Comparison of ENCODE assay signal across 20 cellular contexts in the genomic region with DNA sequence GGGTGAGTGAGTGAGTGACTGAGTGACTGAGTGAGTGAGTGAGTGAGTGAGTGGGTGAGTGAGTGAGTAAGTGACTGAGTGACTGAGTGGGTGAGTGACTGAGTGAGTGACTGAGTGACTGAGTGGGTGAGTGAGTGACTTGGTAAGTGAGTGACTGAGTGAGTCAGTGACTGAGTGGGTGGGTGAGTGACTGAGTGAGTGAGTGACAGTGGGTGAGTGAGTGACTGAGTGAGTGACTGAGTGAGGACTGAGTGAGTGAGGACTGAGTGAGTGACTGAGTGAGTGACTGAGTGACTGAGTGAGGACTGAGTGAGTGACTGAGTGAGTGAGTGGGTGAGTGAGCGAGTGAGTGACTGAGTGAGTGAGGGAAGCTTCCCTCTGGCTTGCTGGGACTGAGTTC. TPM values are rescaled to one million over a fixed set of nuclear protein-coding genes. Genes with fewer than 3 reads are reported as not detected.
DNase-seq lines count a peak whose midpoint lies in the region; ATAC-seq and TF ChIP-seq lines count a peak whose summit lies in the region.
"Had no signal": no experiment of that assay in that cellular context is flagged by ENCODE, and none has a peak within 500 bp of the region (broad histone marks: within the 10 kb centered on the region; RNA-seq: fewer than 3 reads in every experiment).

No MANE protein-coding gene starts in this region.

- H3K9me3 Mint-ChIP-seq in activated CD4-positive, alpha-beta memory T cell treated with anti-CD3 and anti-CD28 coated beads, Interleukin-2, amount 10 ng/mL, durations not matched to agents 7 days and 5 days = peaks cover 7% of the 10 kb centered on the region
- no peaks in the 10 kb centered on the region for H3K9me3 Mint-ChIP-seq in activated naive CD8-positive, alpha-beta T cell treated with anti-CD3 and anti-CD28 coated beads, Interleukin-2, amount 10 ng/mL, durations not matched to agents 7 days and 5 days
- H3K9me3 Mint-ChIP-seq in type B pancreatic cell = peaks cover 19% of the 10 kb centered on the region

- H3K27me3 ChIP-seq in prostate gland (replicated peaks; ENCODE audit: insufficient read depth) (no peaks in the 10 kb centered on the region), esophagus squamous epithelium (no peaks in the 10 kb centered on the region)
- H3K27me3 ChIP-seq: pancreas, sigmoid colon, testis had no signal

- H3K27me3 Mint-ChIP-seq in activated CD4-positive, alpha-beta memory T cell treated with anti-CD3 and anti-CD28 coated beads, Interleukin-2, amount 10 ng/mL, durations not matched to agents 7 days and 5 days = no peaks in the 10 kb centered on the region
- no peaks in the 10 kb centered on the region for H3K27me3 Mint-ChIP-seq in activated naive CD8-positive, alpha-beta T cell treated with anti-CD3 and anti-CD28 coated beads, Interleukin-2, amount 10 ng/mL, durations not matched to agents 7 days and 5 days
- peaks cover 21% of the 10 kb centered on the region for H3K27me3 Mint-ChIP-seq in type B pancreatic cell

- no peak overlapping the region for H3K4me3 Mint-ChIP-seq in activated CD4-positive, alpha-beta memory T cell treated with anti-CD3 and anti-CD28 coated beads, Interleukin-2, amount 10 ng/mL, durations not matched to agents 7 days and 5 days
- no peak overlapping the region for H3K4me3 Mint-ChIP-seq in activated naive CD8-positive, alpha-beta T cell treated with anti-CD3 and anti-CD28 coated beads, Interleukin-2, amount 10 ng/mL, durations not matched to agents 7 days and 5 days
- H3K4me3 Mint-ChIP-seq in type B pancreatic cell = peak overlapping the region; percentile 20
- H3K4me3 Mint-ChIP-seq: effector memory CD8-positive, alpha-beta T cell; naive B cell had no signal

- WGBS in prostate gland = 95% methylated on average over 1 of the region's 1 CpG
- WGBS in esophagus squamous epithelium, 2 donors = 84 to 91% methylated on average over 1 of the region's 1 CpG

- TF ChIP-seq POLR2A in prostate gland (IDR thresholded peaks at IDR 0.05) (no peak), esophagus squamous epithelium (IDR thresholded peaks at IDR 0.05) (no peak)

- H3K4me1 ChIP-seq in prostate gland (replicated peaks) (no peaks in the 10 kb centered on the region), esophagus squamous epithelium (peaks cover 17 to 67% (median 34%) of the 10 kb centered on the region in 3 donors)
- H3K4me1 ChIP-seq: pancreas, testis had no signal

- peak; percentile 51 for DNase-seq in stimulated activated CD4-positive, alpha-beta T cell treated with anti-CD3 and anti-CD28 coated beads, Interleukin-2, amount 100 ng/mL, for 4 hours (ENCODE audit: low read depth)
- no peak for DNase-seq in stimulated activated CD4-positive, alpha-beta T cell treated with anti-CD3 and anti-CD28 coated beads, Interleukin-2, amount 100 ng/mL, for 48 hours
- no peak for DNase-seq in activated CD4-positive, alpha-beta memory T cell treated with anti-CD3 and anti-CD28 coated beads, Interleukin-2, amount 10 ng/mL, durations not matched to agents 7 days and 5 days
- DNase-seq in activated naive CD8-positive, alpha-beta T cell treated with anti-CD3 and anti-CD28 coated beads, Interleukin-2, amount 10 ng/mL, durations not matched to agents 7 days and 5 days = no peak
- DNase-seq in type B pancreatic cell (ENCODE audit: extremely low spot score, unreplicated experiment) (no peak), prostate gland (ENCODE audit: low spot score) (no peak), esophagus squamous epithelium (lab: John Stamatoyannopoulos, UW) (no peak)
- DNase-seq: DMS79; effector memory CD8-positive, alpha-beta T cell; left cardiac atrium; mesenchymal stem cell; naive B cell; NCI-H1694 treated with DMSO at 0.1 percent for 48 hours; pancreas; sigmoid colon; testis had no signal

- peak overlapping the region; percentile 60 for H3K27ac Mint-ChIP-seq in activated CD4-positive, alpha-beta memory T cell treated with anti-CD3 and anti-CD28 coated beads, Interleukin-2, amount 10 ng/mL, durations not matched to agents 7 days and 5 days
- H3K27ac Mint-ChIP-seq in activated naive CD8-positive, alpha-beta T cell treated with anti-CD3 and anti-CD28 coated beads, Interleukin-2, amount 10 ng/mL, durations not matched to agents 7 days and 5 days = peak overlapping the region; percentile 82
- no peak overlapping the region for H3K27ac Mint-ChIP-seq in type B pancreatic cell
- H3K27ac Mint-ChIP-seq: effector memory CD8-positive, alpha-beta T cell; naive B cell had no signal

- no peak for ATAC-seq in activated naive CD8-positive, alpha-beta T cell treated with anti-CD3 and anti-CD28 coated beads, Interleukin-2, amount 10 ng/mL, durations not matched to agents 7 days and 5 days (ENCODE audit: low read depth)
- no peak for ATAC-seq in GM21576 (IDR thresholded peaks at IDR 0.05; ENCODE audit: unreplicated experiment)
- ATAC-seq: effector memory CD8-positive, alpha-beta T cell; left cardiac atrium; pancreas; SK-N-SH treated with all-trans-retinoic acid at 6 μM for 48 hours had no signal

- TF ChIP-seq CTCF in type B pancreatic cell (conservative IDR thresholded peaks at IDR 0.05) = no peak
- no peak for TF ChIP-seq CTCF in prostate gland (IDR thresholded peaks at IDR 0.05)
- TF ChIP-seq CTCF in esophagus squamous epithelium (IDR thresholded peaks at IDR 0.05) = no peak

- H3K27ac ChIP-seq in prostate gland = no peak overlapping the region
- H3K27ac ChIP-seq in esophagus squamous epithelium = peak overlapping the region in 1 of 4 donors; percentile 25
- H3K27ac ChIP-seq: pancreas, sigmoid colon, testis had no signal

- H3K36me3 ChIP-seq in prostate gland (no peaks in the 10 kb centered on the region), esophagus squamous epithelium (peaks cover 0 to 11% (median 0%) of the 10 kb centered on the region in 3 donors)
- H3K36me3 ChIP-seq: pancreas, sigmoid colon had no signal

- no peaks in the 10 kb centered on the region for H3K9me3 ChIP-seq in prostate gland
- H3K9me3 ChIP-seq in esophagus squamous epithelium = no peaks in the 10 kb centered on the region
- H3K9me3 ChIP-seq: pancreas, sigmoid colon, testis had no signal

- CTCF ChIA-PET in activated CD4-positive, alpha-beta memory T cell treated with anti-CD3 and anti-CD28 coated beads, Interleukin-2, amount 10 ng/mL, durations not matched to agents 7 days and 5 days (lab: Charles Lee) = interaction anchor here (1.5 kb wide), 1 partner anchor 37 kb away, joined by 3 read pairs; no protein-coding TSS in a partner anchor

- POLR2A ChIA-PET in activated CD4-positive, alpha-beta memory T cell treated with anti-CD3 and anti-CD28 coated beads, Interleukin-2, amount 10 ng/mL, durations not matched to agents 7 days and 5 days (lab: Charles Lee) = interaction anchor here (1.7 kb wide), 1 partner anchor 16 kb away, joined by 11 read pairs; no protein-coding TSS in a partner anchor
- POLR2A ChIA-PET in activated naive CD8-positive, alpha-beta T cell treated with anti-CD3 and anti-CD28 coated beads, Interleukin-2, amount 10 ng/mL, durations not matched to agents 7 days and 5 days (lab: Charles Lee) = no interaction called here

- intact Hi-C loops in prostate gland (cut with DNase I) = no loop called here
- intact Hi-C loops in esophagus squamous epithelium (cut with DNase I) = no loop called here

- peaks cover 59% of the 10 kb centered on the region for H3K36me3 Mint-ChIP-seq in activated CD4-positive, alpha-beta memory T cell treated with anti-CD3 and anti-CD28 coated beads, Interleukin-2, amount 10 ng/mL, durations not matched to agents 7 days and 5 days (ENCODE audit: low read depth)
- H3K36me3 Mint-ChIP-seq in activated naive CD8-positive, alpha-beta T cell treated with anti-CD3 and anti-CD28 coated beads, Interleukin-2, amount 10 ng/mL, durations not matched to agents 7 days and 5 days = peaks cover 52% of the 10 kb centered on the region
- H3K36me3 Mint-ChIP-seq in type B pancreatic cell = peaks cover 13% of the 10 kb centered on the region

- H3K4me3 ChIP-seq in prostate gland (no peak overlapping the region), esophagus squamous epithelium (no peak overlapping the region)
- H3K4me3 ChIP-seq: pancreas, sigmoid colon, testis had no signal

- H3K4me1 Mint-ChIP-seq in activated CD4-positive, alpha-beta memory T cell treated with anti-CD3 and anti-CD28 coated beads, Interleukin-2, amount 10 ng/mL, durations not matched to agents 7 days and 5 days = peaks cover 69% of the 10 kb centered on the region
- peaks cover 57% of the 10 kb centered on the region for H3K4me1 Mint-ChIP-seq in activated naive CD8-positive, alpha-beta T cell treated with anti-CD3 and anti-CD28 coated beads, Interleukin-2, amount 10 ng/mL, durations not matched to agents 7 days and 5 days
- peaks cover 20% of the 10 kb centered on the region for H3K4me1 Mint-ChIP-seq in type B pancreatic cell (ENCODE audit: unreplicated experiment)

RNA-seq across cellular contexts. Expression of gene MAL, which starts 13.9 kb away (rescaled TPM):
- total RNA-seq in activated CD4-positive, alpha-beta memory T cell treated with anti-CD3 and anti-CD28 coated beads, Interleukin-2, amount 10 ng/mL, durations not matched to agents 7 days and 5 days = 100 to 1,000 TPM; 202 to 210 TPM
- 100 to 1,000 TPM; 174 to 184 TPM for total RNA-seq in activated naive CD8-positive, alpha-beta T cell treated with anti-CD3 and anti-CD28 coated beads, Interleukin-2, amount 10 ng/mL, durations not matched to agents 7 days and 5 days
- 205 and 250 TPM in 2 replicates for total RNA-seq in type B pancreatic cell (ENCODE audit: low replicate concordance)
- total RNA-seq in prostate gland = 1 to 10 TPM; 3.1 to 8.0 TPM
- 1,000 to 10,000 TPM in 1 of 4 donors, 100 to 1,000 TPM in 3; 469 to 1,903 (median 516) TPM for total RNA-seq in esophagus squamous epithelium
- total RNA-seq: chondrocyte, RPMI7951 had no signal

Comparison
In these comparisons a context has a peak if more than half of its experiments do, and no peak if none do; other contexts are left out.
1. RNA of gene MAL, which starts 13.9 kb away (total RNA-seq): 469 to 1,903 TPM in esophagus squamous epithelium, 205 to 250 TPM in type B pancreatic cell, 202 to 210 TPM in activated CD4-positive, alpha-beta memory T cell treated with anti-CD3 and anti-CD28 coated beads, Interleukin-2, amount 10 ng/mL, durations not matched to agents 7 days and 5 days and 174 to 184 TPM in activated naive CD8-positive, alpha-beta T cell treated with anti-CD3 and anti-CD28 coated beads, Interleukin-2, amount 10 ng/mL, durations not matched to agents 7 days and 5 days; 3.1 to 8.0 TPM in prostate gland; every median in the first group is over 10 times any median in the second.